In genomic region chr22:39144101-39144815, GRCh38 we compare ENCODE assay signal across 8 cellular contexts. TPM values are rescaled to one million over a fixed set of nuclear protein-coding genes. Genes with fewer than 3 reads are reported as not detected.
DNase-seq lines count a peak whose midpoint lies in the region; ATAC-seq and TF ChIP-seq lines count a peak whose summit lies in the region.

No MANE protein-coding gene starts in this region.

- intact Hi-C loops in right lobe of liver (cut with DNase I) = no loop called here

- peaks cover 6% of the 10 kb centered on the region for H3K36me3 ChIP-seq in GM06990 (ENCODE audit: control insufficient read depth, insufficient read depth, low read length)
- H3K36me3 ChIP-seq in right lobe of liver = no peaks in the 10 kb centered on the region

- TF ChIP-seq CTCF in GM06990 (IDR thresholded peaks at IDR 0.05; ENCODE audit: insufficient read depth, low read length, poor library complexity, severe bottlenecking) (no peak), right lobe of liver (IDR thresholded peaks at IDR 0.05) (no peak)

- H3K27ac ChIP-seq in caudate nucleus (ENCODE audit: low read depth, low read length) = peak overlapping the region; percentile 100
- H3K27ac ChIP-seq in right lobe of liver = peak overlapping the region in 2 of 3 donors; percentile 81 to 96

- H3K27me3 ChIP-seq in GM06990 (replicated peaks; ENCODE audit: control insufficient read depth, insufficient read depth, low read length) = no peaks in the 10 kb centered on the region
- no peaks in the 10 kb centered on the region for H3K27me3 ChIP-seq in right lobe of liver

- peaks cover 0 to 22% (median 0%) of the 10 kb centered on the region in 4 donors for H3K4me1 ChIP-seq in right lobe of liver

- peak; percentile 30 for ATAC-seq in HG02642 (IDR thresholded peaks at IDR 0.05; ENCODE audit: poor library complexity, unreplicated experiment)
- peak; percentile 4 to 38 (median 30) for ATAC-seq in right lobe of liver

- H3K4me3 ChIP-seq in GM06990 (replicated peaks; ENCODE audit: low read depth, low read length) (peak overlapping the region; percentile 73), right lobe of liver (peak overlapping the region; percentile 82 to 92 (median 91))

- no peak for TF ChIP-seq POLR2A in right lobe of liver (IDR thresholded peaks at IDR 0.05)

- WGBS in right lobe of liver (ENCODE audit: insufficient coverage, low coverage, low lambda C conversion rate, missing lambda C conversion rate) = 34% methylated on average over 14 of the region's 22 CpGs

- H3K9me3 ChIP-seq in right lobe of liver = no peaks in the 10 kb centered on the region

- DNase-seq in GM06990 (ENCODE audit: extremely low read depth, insufficient read length) (peak; percentile 74), T-helper 9 cell (peak; percentile 42), caudate nucleus (lab: John Stamatoyannopoulos, UW) (peak in 1 of 61 donors; percentile 20), right lobe of liver (peak in 2 of 3 donors; percentile 49 to 68), anterior cingulate cortex (lab: John Stamatoyannopoulos, UW) (no peak), NCI-H1092 treated with DMSO at 0.1 percent for 48 hours (lab: John Stamatoyannopoulos, UW) (no peak)
- DNase-seq in stimulated activated CD8-positive, alpha-beta memory T cell treated with anti-CD3 and anti-CD28 coated beads, Interleukin-4, amount 100 ng/mL, for 48 hours = peak; percentile 60

RNA-seq across cellular contexts. Expression of gene CBX7, which starts 8.2 kb away (rescaled TPM):
- 10 to 100 TPM in 5 of 6 experiments, 1 to 10 TPM in 1; 8.0 to 14.5 (median 12.9) TPM for total RNA-seq in right lobe of liver

RNA-seq across cellular contexts. Expression of gene APOBEC3H, which starts 47.2 kb away (rescaled TPM):
- under 1 TPM in 1 of 6 experiments, not detected in 5; 0.31 TPM for total RNA-seq in right lobe of liver

Comparison
In these comparisons a context has a peak if more than half of its experiments do, and no peak if none do; other contexts are left out.
1. DNase-seq: peak in GM06990 (single experiment), T-helper 9 cell (single experiment), right lobe of liver (2 of 3) and stimulated activated CD8-positive, alpha-beta memory T cell treated with anti-CD3 and anti-CD28 coated beads, Interleukin-4, amount 100 ng/mL, for 48 hours (single experiment); none in anterior cingulate cortex (0 of 58) and NCI-H1092 treated with DMSO at 0.1 percent for 48 hours (single experiment).